In the genomic region with DNA sequence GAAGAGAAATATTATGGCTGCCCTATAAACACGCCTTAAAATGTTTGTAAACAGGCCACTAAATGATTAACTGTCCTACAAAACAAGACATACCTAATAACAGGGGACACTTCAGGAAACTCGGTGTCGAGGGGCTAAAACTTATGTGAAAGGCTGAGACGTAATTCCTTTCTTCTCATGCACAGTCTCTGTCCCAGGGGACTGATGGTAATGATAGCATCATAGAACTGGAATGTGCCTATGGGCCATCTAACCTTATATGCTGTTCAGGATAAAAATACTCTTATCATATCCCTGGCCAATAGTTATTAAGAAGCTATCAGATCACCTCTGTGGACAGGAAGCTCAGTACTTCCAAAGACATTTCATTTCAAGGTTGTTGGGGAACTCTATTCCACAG, we compare ENCODE assay signal across 17 cellular contexts.
"Had no signal": no experiment of that assay in that cellular context is flagged by ENCODE, and none has a peak within 500 bp of the region (broad histone marks: within the 10 kb centered on the region; RNA-seq: fewer than 3 reads in every experiment).

No MANE protein-coding gene starts in this region.

- H3K9me3 ChIP-seq: adrenal gland, body of pancreas, gastroesophageal sphincter, tibial nerve, uterus had no signal

- H3K4me1 ChIP-seq: body of pancreas, neural progenitor cell, uterus had no signal

- H3K36me3 Mint-ChIP-seq: activated naive CD4-positive, alpha-beta T cell treated with anti-CD3 and anti-CD28 coated beads, Interleukin-2, amount 50 U/mL, for 24 hours; naive B cell; stimulated activated memory B cell treated with anti-CD40 and anti-IgM and Interleukin-4, amounts not matched to agents 10 μg/mL and 1 μg/mL and 100 μg/mL, for 72 hours had no signal

- ATAC-seq: body of pancreas; gastroesophageal sphincter; stimulated activated memory B cell treated with anti-CD40 and anti-IgM and Interleukin-4, amounts not matched to agents 10 μg/mL and 1 μg/mL and 100 μg/mL, for 72 hours had no signal

- H3K4me1 Mint-ChIP-seq: activated naive CD4-positive, alpha-beta T cell treated with anti-CD3 and anti-CD28 coated beads, Interleukin-2, amount 50 U/mL, for 24 hours; naive B cell; neural progenitor cell had no signal

- DNase-seq: activated CD4-positive, alpha-beta T cell treated with anti-CD3 and anti-CD28 coated beads, Interleukin-2, amount 50 U/mL, for 48 hours; activated CD4-positive, CD25-positive, alpha-beta regulatory T cell treated with anti-CD3 and anti-CD28 coated beads, Interleukin-2, amount 50 U/mL, for 72 hours; activated effector memory CD4-positive, alpha-beta T cell treated with anti-CD3 and anti-CD28 coated beads, Interleukin-2, amount 50 U/mL, for 16 hours; activated T-cell treated with anti-CD3 and anti-CD28 coated beads, Interleukin-2, amount 50 U/mL, for 48 hours; adrenal gland; body of pancreas; central memory CD4-positive, alpha-beta T cell; effector memory CD4-positive, alpha-beta T cell; naive B cell; T-helper 9 cell; uterus had no signal

- H3K27me3 ChIP-seq: adrenal gland, body of pancreas, gastroesophageal sphincter, neural progenitor cell, tibial nerve, uterus had no signal

- H3K36me3 ChIP-seq: adrenal gland, neural progenitor cell, tibial nerve, uterus had no signal

- H3K27ac ChIP-seq: adrenal gland, body of pancreas, gastroesophageal sphincter, neural progenitor cell, tibial nerve, uterus had no signal

- H3K4me3 ChIP-seq: adrenal gland, body of pancreas, gastroesophageal sphincter, lung, neural progenitor cell, tibial nerve, uterus had no signal

- H3K9me3 Mint-ChIP-seq: activated naive CD4-positive, alpha-beta T cell treated with anti-CD3 and anti-CD28 coated beads, Interleukin-2, amount 50 U/mL, for 24 hours had no signal

- H3K27ac Mint-ChIP-seq: activated naive CD4-positive, alpha-beta T cell treated with anti-CD3 and anti-CD28 coated beads, Interleukin-2, amount 50 U/mL, for 24 hours; naive B cell; neural progenitor cell; stimulated activated memory B cell treated with anti-CD40 and anti-IgM and Interleukin-4, amounts not matched to agents 10 μg/mL and 1 μg/mL and 100 μg/mL, for 72 hours had no signal

- H3K4me3 Mint-ChIP-seq: activated naive CD4-positive, alpha-beta T cell treated with anti-CD3 and anti-CD28 coated beads, Interleukin-2, amount 50 U/mL, for 24 hours; naive B cell; neural progenitor cell; stimulated activated memory B cell treated with anti-CD40 and anti-IgM and Interleukin-4, amounts not matched to agents 10 μg/mL and 1 μg/mL and 100 μg/mL, for 72 hours had no signal
